ENCODE assay signal across 8 cellular contexts in the genomic region with DNA sequence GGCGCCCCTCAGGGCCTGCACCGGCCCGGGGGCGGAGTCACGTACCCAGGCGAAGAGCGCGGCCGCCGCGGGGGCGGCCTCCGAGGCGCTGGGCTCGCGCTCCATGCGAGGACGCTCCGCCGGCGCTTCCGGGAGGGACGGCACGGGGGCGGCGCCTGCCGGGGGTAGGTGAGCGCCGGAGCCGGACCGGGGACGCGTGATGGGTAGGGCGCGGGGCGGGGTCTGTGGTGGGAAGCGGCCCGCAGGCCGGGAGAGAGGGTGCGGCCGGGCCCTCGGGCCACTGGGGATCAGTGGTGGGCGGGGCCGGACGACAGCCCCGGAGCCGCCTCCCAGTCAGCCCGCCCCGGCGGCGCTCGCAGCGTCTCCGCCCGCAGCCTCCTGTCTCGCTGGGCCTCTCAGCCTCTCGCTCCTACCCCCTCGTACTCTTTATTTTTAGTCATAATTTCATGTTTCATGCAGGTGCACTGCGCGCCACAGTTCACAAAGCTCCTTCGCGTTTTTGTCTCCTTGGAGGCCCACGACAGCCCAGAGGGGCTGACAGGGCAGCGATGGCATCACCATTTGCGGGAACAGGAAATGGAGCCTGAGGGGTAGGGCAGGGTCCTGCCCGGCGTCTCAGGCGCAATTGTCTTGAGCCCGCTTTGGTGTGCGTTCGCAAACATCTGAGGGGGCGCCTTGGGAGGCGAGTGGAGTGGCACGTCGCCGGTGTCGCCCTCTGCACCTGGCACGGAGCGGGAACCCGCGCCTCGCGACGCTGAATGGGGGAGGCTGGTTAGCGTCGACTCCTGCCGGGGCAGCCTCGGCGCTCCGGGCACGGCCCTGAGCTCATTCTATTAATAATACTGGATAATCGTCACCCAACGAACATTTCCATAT. TPM values are rescaled to one million over a fixed set of nuclear protein-coding genes. Genes with fewer than 3 reads are reported as not detected.
DNase-seq lines count a peak whose midpoint lies in the region; ATAC-seq, FAIRE-seq and TF ChIP-seq lines count a peak whose summit lies in the region.

A gene (minus strand): TSS at position 142 of the 876 bp plus-strand sequence. CDS start 37 bp downstream, at position 105.

- 1 to 2% methylated on average over 58 to 75 of the region's 93 CpGs for WGBS in GM23248 (ENCODE audit: low coverage in 1 of 2, low lambda C conversion rate in 2 of 2, missing lambda C conversion rate in 2 of 2), 2 experiments

- H2AFZ ChIP-seq in DND-41 (ENCODE audit: low read depth, low read length) (peak within 1 kb of the TSS; percentile 89), GM23248 (peak within 1 kb of the TSS; percentile 97), Karpas-422 (ENCODE audit: low read length) (peak within 1 kb of the TSS; percentile 97)

- in situ Hi-C loops in GM23248 (cut with MboI): no loop called here

- peaks cover 8% of the 10 kb centered on the region; the same call in 1 of the 2 replicates for H3F3A ChIP-seq in GM23248 (ENCODE audit: insufficient read depth)

- H3K27ac ChIP-seq in DND-41 (ENCODE audit: low read length) (peak within 1 kb of the TSS; percentile 88), GM23248 (no peak within 1 kb of the TSS), Karpas-422 (ENCODE audit: low read length) (peak within 1 kb of the TSS; percentile 81)

- no peaks in the 10 kb centered on the region for H3K9me2 ChIP-seq in GM23248 (ENCODE audit: insufficient read depth)
- H3K9me2 ChIP-seq in Karpas-422 (replicated peaks; ENCODE audit: insufficient read depth, low read length): no peaks in the 10 kb centered on the region

- H3K4me1 Mint-ChIP-seq in activated T-cell treated with anti-CD3 and anti-CD28 coated beads, Interleukin-2, amount 50 U/mL, for 72 hours (ENCODE audit: low read depth): peaks cover 33% of the 10 kb centered on the region
- H3K4me1 Mint-ChIP-seq in naive thymus-derived CD8-positive, alpha-beta T cell: peaks cover 25 to 45% (median 34%) of the 10 kb centered on the region in 4 donors

- H4K20me1 ChIP-seq in DND-41 (ENCODE audit: insufficient read depth, low read length) (no peaks in the 10 kb centered on the region), GM23248 (ENCODE audit: insufficient read depth) (no peaks in the 10 kb centered on the region), Karpas-422 (ENCODE audit: insufficient read depth, low read depth, low read length) (no peaks in the 10 kb centered on the region)

- no peaks in the 10 kb centered on the region for H3K27me3 Mint-ChIP-seq in activated T-cell treated with anti-CD3 and anti-CD28 coated beads, Interleukin-2, amount 50 U/mL, for 72 hours (ENCODE audit: low read depth)
- H3K27me3 Mint-ChIP-seq in naive thymus-derived CD8-positive, alpha-beta T cell: no peaks in the 10 kb centered on the region

- no peak for FAIRE-seq in RCC 7860 (lab: Jason Lieb, UNC)

- DNase-seq in DND-41: peak; percentile 95
- peak; percentile 89 for DNase-seq in GM23248
- peak; percentile 97 for DNase-seq in Karpas-422
- peak; percentile 72 for DNase-seq in RCC 7860 (ENCODE audit: low spot score)
- peak; percentile 96 for DNase-seq in activated T-cell treated with anti-CD3 and anti-CD28 coated beads, Interleukin-2, amount 50 U/mL, for 72 hours
- peak; percentile 86 for DNase-seq in fibroblast of gingiva (ENCODE audit: low read depth)
- peak; percentile 82 to 95 (median 88) for DNase-seq in naive thymus-derived CD8-positive, alpha-beta T cell
- peak; percentile 84 to 89 (median 86) for DNase-seq in stimulated activated naive CD4-positive, alpha-beta T cell (lab: John Stamatoyannopoulos, UW)

- H3K4me3 ChIP-seq in DND-41 (ENCODE audit: low read depth in 1 of 2, low read length in 2 of 2): peak within 1 kb of the TSS; percentile 52 to 73
- H3K4me3 ChIP-seq in GM23248: peak within 1 kb of the TSS; percentile 92
- H3K4me3 ChIP-seq in Karpas-422 (ENCODE audit: low read length): peak within 1 kb of the TSS; percentile 93

- peak within 1 kb of the TSS; percentile 95 to 100 for H3K4me3 Mint-ChIP-seq in activated T-cell treated with anti-CD3 and anti-CD28 coated beads, Interleukin-2, amount 50 U/mL, for 72 hours
- peak within 1 kb of the TSS; percentile 89 to 99 (median 99) for H3K4me3 Mint-ChIP-seq in naive thymus-derived CD8-positive, alpha-beta T cell

- ATAC-seq in DND-41 (ENCODE audit: insufficient read depth, low read depth): peak; percentile 90
- ATAC-seq in activated T-cell treated with anti-CD3 and anti-CD28 coated beads, Interleukin-2, amount 50 U/mL, for 72 hours (replicated peaks in 1 of 2): peak; percentile 94
- ATAC-seq in naive thymus-derived CD8-positive, alpha-beta T cell: peak; percentile 81 to 87

- H3K4me2 ChIP-seq in DND-41 (ENCODE audit: insufficient read depth, low read length) (peak within 1 kb of the TSS; percentile 96), GM23248 (ENCODE audit: unreplicated experiment) (peak within 1 kb of the TSS; percentile 84), Karpas-422 (ENCODE audit: low read depth, low read length, poor library complexity, severe bottlenecking) (peak within 1 kb of the TSS; percentile 97)

- TF ChIP-seq CTCF in DND-41 (IDR thresholded peaks at IDR 0.05; ENCODE audit: borderline replicate concordance, extremely low read depth, low read length, poor library complexity, severe bottlenecking): no peak

- POLR2A ChIA-PET in naive thymus-derived CD8-positive, alpha-beta T cell (lab: Charles Lee): interaction anchor here (0.7 to 2.9 kb wide), 12 partner anchors 10 to 514 kb away, joined by 3 to 17 read pairs (median 4); a partner anchor contains a TSS

- H3K27ac Mint-ChIP-seq in activated T-cell treated with anti-CD3 and anti-CD28 coated beads, Interleukin-2, amount 50 U/mL, for 72 hours: peak within 1 kb of the TSS; percentile 100
- H3K27ac Mint-ChIP-seq in naive thymus-derived CD8-positive, alpha-beta T cell: peak within 1 kb of the TSS; percentile 94 to 100 (median 98)

- H3K36me3 Mint-ChIP-seq in activated T-cell treated with anti-CD3 and anti-CD28 coated beads, Interleukin-2, amount 50 U/mL, for 72 hours (ENCODE audit: insufficient read depth in 2 of 2): peaks cover 0 to 4% of the 10 kb centered on the region in 2 donors
- peaks cover 0 to 2% (median 0%) of the 10 kb centered on the region in 3 donors for H3K36me3 Mint-ChIP-seq in naive thymus-derived CD8-positive, alpha-beta T cell

- H3K9me3 ChIP-seq in DND-41 (ENCODE audit: insufficient read depth, low read length, severe bottlenecking) (no peaks in the 10 kb centered on the region), GM23248 (ENCODE audit: low read depth) (no peaks in the 10 kb centered on the region), Karpas-422 (ENCODE audit: low read length) (no peaks in the 10 kb centered on the region)

- H3K36me3 ChIP-seq in DND-41 (ENCODE audit: insufficient read depth, low read length) (no peaks in the 10 kb centered on the region), GM23248 (ENCODE audit: low read depth) (no peaks in the 10 kb centered on the region), Karpas-422 (ENCODE audit: insufficient read depth, low read length) (no peaks in the 10 kb centered on the region)

- H3K27me3 ChIP-seq in DND-41 (ENCODE audit: insufficient read depth, low read length, poor library complexity): no peaks in the 10 kb centered on the region
- no peaks in the 10 kb centered on the region for H3K27me3 ChIP-seq in GM23248 (replicated peaks; ENCODE audit: insufficient read depth)
- H3K27me3 ChIP-seq in Karpas-422 (ENCODE audit: low read length): no peaks in the 10 kb centered on the region

- H3K9me3 Mint-ChIP-seq in activated T-cell treated with anti-CD3 and anti-CD28 coated beads, Interleukin-2, amount 50 U/mL, for 72 hours: no peaks in the 10 kb centered on the region
- H3K9me3 Mint-ChIP-seq in naive thymus-derived CD8-positive, alpha-beta T cell: peaks cover 0 to 9% (median 0%) of the 10 kb centered on the region in 9 donors

- H3K4me1 ChIP-seq in DND-41 (ENCODE audit: insufficient read depth, low read length) (peaks cover 33% of the 10 kb centered on the region), GM23248 (ENCODE audit: insufficient read depth) (no peaks in the 10 kb centered on the region), Karpas-422 (ENCODE audit: low read length) (peaks cover 38% of the 10 kb centered on the region)

- H3K79me2 ChIP-seq in DND-41 (ENCODE audit: insufficient read depth, low read length) (peaks cover 22% of the 10 kb centered on the region), GM23248 (ENCODE audit: insufficient read depth) (no peaks in the 10 kb centered on the region), Karpas-422 (ENCODE audit: low read length) (peaks cover 54% of the 10 kb centered on the region)

- H3K9ac ChIP-seq in DND-41 (ENCODE audit: low read depth, low read length): peak within 1 kb of the TSS; percentile 70
- H3K9ac ChIP-seq in GM23248: peak within 1 kb of the TSS; percentile 71
- peak within 1 kb of the TSS; percentile 91 for H3K9ac ChIP-seq in Karpas-422 (ENCODE audit: low read length)

RNA-seq across cellular contexts. Expression of the gene that starts here (rescaled TPM):
- 16.8 and 18.3 TPM in 2 replicates for total RNA-seq in GM23248 (2014; rRNA removed; shearing (Covaris generic))
- 16.7 and 23.2 TPM in 2 replicates for polyA plus RNA-seq in GM23248 (2016; fragmentation: Nextera tagmentation; extraction: Ambion mirVana)
- total RNA-seq in Karpas-422 (2014; rRNA removed; shearing (Covaris generic); ENCODE audit: low replicate concordance): 47.0 and 71.1 TPM in 2 replicates
- total RNA-seq in activated T-cell treated with anti-CD3 and anti-CD28 coated beads, Interleukin-2, amount 50 U/mL, for 72 hours: 10 to 100 TPM; 40.8 to 43.1 TPM
- 10 to 100 TPM; 46.5 to 54.5 TPM for total RNA-seq in naive thymus-derived CD8-positive, alpha-beta T cell
- polyA plus RNA-seq in naive thymus-derived CD8-positive, alpha-beta T cell: 10 to 100 TPM; 61.8 to 70.3 (median 69.3) TPM
